ENCODE assay signal across 8 cellular contexts in the genomic region with DNA sequence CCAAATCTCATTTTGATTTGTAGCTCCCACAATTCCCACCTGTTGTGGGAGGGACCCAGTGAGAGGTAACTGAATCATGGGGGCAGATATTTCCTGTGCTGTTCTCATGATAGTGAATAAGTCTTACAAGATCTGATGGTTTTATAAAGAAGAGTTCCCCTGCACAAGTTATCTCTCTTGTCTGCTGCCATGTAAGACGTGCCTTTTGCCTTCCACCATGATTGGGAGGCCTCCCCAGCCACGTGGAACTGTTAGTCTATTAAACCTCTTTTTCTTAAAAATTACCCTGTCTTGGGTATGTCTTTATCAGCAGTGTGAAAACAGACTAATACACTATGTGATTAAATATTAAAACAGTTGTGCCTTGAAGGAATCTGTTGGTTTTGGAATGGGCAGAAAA. TPM values are rescaled to one million over a fixed set of nuclear protein-coding genes. Genes with fewer than 3 reads are reported as not detected.
A peak's percentile ranks its signal among the peaks of the same experiment; 100 is the strongest.
DNase-seq lines count a peak whose midpoint lies in the region; ATAC-seq, FAIRE-seq and TF ChIP-seq lines count a peak whose summit lies in the region.
"Not testable (repeated sequence)": the region's sequence is repeated elsewhere in the genome, so short reads cannot be mapped to it uniquely, and the experiment has no call there.

No MANE protein-coding gene starts in this region.

- H3K79me2 ChIP-seq in DND-41 (ENCODE audit: insufficient read depth, low read length) (peaks cover 89% of the 10 kb centered on the region), OCI-LY7 (ENCODE audit: insufficient read depth, low read depth, low read length) (peaks cover 94% of the 10 kb centered on the region), K562 (ENCODE audit: control insufficient read depth, insufficient read depth, low read length) (peaks cover 97% of the 10 kb centered on the region)

- H3K9ac ChIP-seq in DND-41 (ENCODE audit: low read depth, low read length); K562 (ENCODE audit: insufficient read depth in 1 of 2, low read depth in 2 of 2, low read length in 2 of 2): not testable (repeated sequence)

- not testable (repeated sequence) for H3K9me1 ChIP-seq in K562 (ENCODE audit: control insufficient read depth, insufficient read depth, low read length)

- peak overlapping the region; percentile 64 for H3K4me3 Mint-ChIP-seq in activated CD4-positive, alpha-beta T cell treated with anti-CD3 and anti-CD28 coated beads, Interleukin-2, amount 10 ng/mL, durations not matched to agents 24 days and 14 days
- H3K4me3 Mint-ChIP-seq in activated T-helper 17 cell treated with anti-CD3 and anti-CD28 coated beads, Interleukin-2, amount 50 U/mL, for 72 hours, result peak overlapping the region; percentile 95
- H3K4me3 Mint-ChIP-seq in glutamatergic neuron (ENCODE audit: unreplicated experiment) (peak overlapping the region; percentile 55), neural crest cell (peak overlapping the region; percentile 62), type B pancreatic cell (peak overlapping the region; percentile 21)

- WGBS in K562 (ENCODE audit: insufficient coverage, low coverage, missing lambda C conversion rate), result 14% methylated on average over 2 of the region's 2 CpGs

- H3K27ac Mint-ChIP-seq in activated CD4-positive, alpha-beta T cell treated with anti-CD3 and anti-CD28 coated beads, Interleukin-2, amount 10 ng/mL, durations not matched to agents 24 days and 14 days; glutamatergic neuron (ENCODE audit: unreplicated experiment); neural crest cell (ENCODE audit: unreplicated experiment); type B pancreatic cell: not testable (repeated sequence)
- peak overlapping the region; percentile 13 for H3K27ac Mint-ChIP-seq in activated T-helper 17 cell treated with anti-CD3 and anti-CD28 coated beads, Interleukin-2, amount 50 U/mL, for 72 hours

- not testable (repeated sequence) for TF ChIP-seq POLR2A in K562 (conservative IDR thresholded peaks at IDR 0.05)

- not testable (repeated sequence) for H3K9me2 ChIP-seq in OCI-LY7 (ENCODE audit: insufficient read depth, low read length)

- not testable (repeated sequence) for H3K27ac ChIP-seq in DND-41 (ENCODE audit: low read length); OCI-LY7 (ENCODE audit: low read depth, low read length, poor library complexity, severe bottlenecking)
- peak overlapping the region; percentile 25; the same call in 2 of the 3 replicates for H3K27ac ChIP-seq in K562 (ENCODE audit: extremely low read depth, low read depth, low read length)

- H3K27me3 Mint-ChIP-seq in activated CD4-positive, alpha-beta T cell treated with anti-CD3 and anti-CD28 coated beads, Interleukin-2, amount 10 ng/mL, durations not matched to agents 24 days and 14 days; activated T-helper 17 cell treated with anti-CD3 and anti-CD28 coated beads, Interleukin-2, amount 50 U/mL, for 72 hours; neural crest cell (ENCODE audit: low read depth); type B pancreatic cell: not testable (repeated sequence)
- H3K27me3 Mint-ChIP-seq in glutamatergic neuron (ENCODE audit: unreplicated experiment), result peaks cover 11% of the 10 kb centered on the region

- CTCF ChIA-PET in OCI-LY7 (lab: Charles Lee; ENCODE audit: unreplicated experiment), result interaction anchor here (1.0 kb wide), 1 partner anchor 20 kb away, joined by 3 read pairs; no protein-coding TSS in a partner anchor
- CTCF ChIA-PET in K562 (lab: Yijun Ruan, JAX; ENCODE audit: low intra/inter-chr PET ratio), result not testable (repeated sequence)

- H3K4me2 ChIP-seq in DND-41 (ENCODE audit: insufficient read depth, low read length) (peak overlapping the region; percentile 85; the same call in 1 of the 2 replicates), OCI-LY7 (ENCODE audit: low read length) (peak overlapping the region; percentile 29; the same call in 1 of the 2 replicates), K562 (ENCODE audit: insufficient read depth, low read length) (peak overlapping the region; percentile 43)

- not testable (repeated sequence) for H3K27me3 ChIP-seq in DND-41 (ENCODE audit: insufficient read depth, low read length, poor library complexity); K562 (ENCODE audit: control insufficient read depth in 2 of 2, insufficient read depth in 2 of 2, low read length in 2 of 2)

- not testable (repeated sequence) for TF ChIP-seq RAD21 in K562 (CRISPR knock-in tag; conservative IDR thresholded peaks at IDR 0.05 in 1 of 2, IDR thresholded peaks at IDR 0.05 in 1 of 2)

- peaks cover 45% of the 10 kb centered on the region for H3K36me3 ChIP-seq in DND-41 (ENCODE audit: insufficient read depth, low read length)
- peaks cover 63% of the 10 kb centered on the region for H3K36me3 ChIP-seq in OCI-LY7 (ENCODE audit: insufficient read depth, low read length)
- peaks cover 67% of the 10 kb centered on the region for H3K36me3 ChIP-seq in K562 (ENCODE audit: control insufficient read depth, insufficient read depth, low read length)

- not testable (repeated sequence) for DNase-seq in DND-41; OCI-LY7 (ENCODE audit: low spot score); activated CD4-positive, alpha-beta T cell treated with anti-CD3 and anti-CD28 coated beads, Interleukin-2, amount 10 ng/mL, durations not matched to agents 24 days and 14 days; K562 (ENCODE audit: extremely low read depth in 1 of 4, low spot score in 3 of 4); glutamatergic neuron; neural crest cell (ENCODE audit: low read depth, low spot score); type B pancreatic cell (ENCODE audit: extremely low spot score, unreplicated experiment)

- TF ChIP-seq EP300 in K562 (IDR thresholded peaks at IDR 0.05; ENCODE audit: low read length), result not testable (repeated sequence)

- not testable (repeated sequence) for ATAC-seq in DND-41 (ENCODE audit: insufficient read depth, low read depth); activated T-helper 17 cell treated with anti-CD3 and anti-CD28 coated beads, Interleukin-2, amount 50 U/mL, for 72 hours (replicated peaks); K562

- not testable (repeated sequence) for TF ChIP-seq CTCF in DND-41 (IDR thresholded peaks at IDR 0.05; ENCODE audit: borderline replicate concordance, extremely low read depth, low read length, poor library complexity, severe bottlenecking); OCI-LY7 (conservative IDR thresholded peaks at IDR 0.05; ENCODE audit: low read length); K562 (IDR thresholded peaks at IDR 0.05 in 2 of 3, conservative IDR thresholded peaks at IDR 0.05 in 1 of 3; ENCODE audit: insufficient read depth in 2 of 3, low read depth in 1 of 3, low read length in 3 of 3); glutamatergic neuron (IDR thresholded peaks at IDR 0.05; ENCODE audit: partially characterized antibody, unreplicated experiment); neural crest cell (conservative IDR thresholded peaks at IDR 0.05); type B pancreatic cell (conservative IDR thresholded peaks at IDR 0.05)

- H3K4me3 ChIP-seq in DND-41 (ENCODE audit: low read depth in 1 of 2, low read length in 2 of 2), result peak overlapping the region in 1 of 2 experiments; percentile 83; a peak in 1 of 4 replicates
- H3K4me3 ChIP-seq in OCI-LY7 (ENCODE audit: low read depth, low read length, poor library complexity, severe bottlenecking), result not testable (repeated sequence)
- 0 out of 2 replicates have a peak overlapping the region, but pooled peaks have one; percentile 1 for H3K4me3 ChIP-seq in K562

- not testable (repeated sequence) for H3K9me3 ChIP-seq in DND-41 (ENCODE audit: insufficient read depth, low read length, severe bottlenecking); OCI-LY7 (ENCODE audit: low read length); K562 (replicated peaks; ENCODE audit: control insufficient read depth, insufficient read depth, low read depth, low read length)

- H3K9me3 Mint-ChIP-seq in activated CD4-positive, alpha-beta T cell treated with anti-CD3 and anti-CD28 coated beads, Interleukin-2, amount 10 ng/mL, durations not matched to agents 24 days and 14 days; activated T-helper 17 cell treated with anti-CD3 and anti-CD28 coated beads, Interleukin-2, amount 50 U/mL, for 72 hours; glutamatergic neuron (ENCODE audit: unreplicated experiment); neural crest cell; type B pancreatic cell: not testable (repeated sequence)

- H3K4me1 ChIP-seq in DND-41 (ENCODE audit: insufficient read depth, low read length), result peaks cover 54% of the 10 kb centered on the region
- peaks cover 22% of the 10 kb centered on the region for H3K4me1 ChIP-seq in OCI-LY7 (ENCODE audit: insufficient read depth, low read length, poor library complexity, severe bottlenecking)
- not testable (repeated sequence) for H3K4me1 ChIP-seq in K562 (replicated peaks in 1 of 2; ENCODE audit: control insufficient read depth in 2 of 2, insufficient read depth in 2 of 2, low read length in 2 of 2)

- BruUV-seq in OCI-LY7 (replicated peaks; lab: Mats Ljungman, UMichigan); K562 (replicated peaks; lab: Mats Ljungman, UMichigan): not testable (repeated sequence)

- not testable (repeated sequence) for H2AFZ ChIP-seq in DND-41 (ENCODE audit: low read depth, low read length); OCI-LY7 (ENCODE audit: low read length); K562 (ENCODE audit: low read depth, low read length)

- not testable (repeated sequence) for FAIRE-seq in K562 (lab: Jason Lieb, UNC)

- H4K20me1 ChIP-seq in DND-41 (ENCODE audit: insufficient read depth, low read length), result peaks cover 39% of the 10 kb centered on the region
- peaks cover 13% of the 10 kb centered on the region; the same call in 1 of the 2 replicates for H4K20me1 ChIP-seq in OCI-LY7 (ENCODE audit: insufficient read depth, low read length)
- H4K20me1 ChIP-seq in K562 (replicated peaks; ENCODE audit: control insufficient read depth, insufficient read depth, low read length), result not testable (repeated sequence)

- POLR2A ChIA-PET in OCI-LY7 (lab: Charles Lee), result interaction anchor here (1.6 to 4.8 kb wide), 4 partner anchors 14 to 315 kb away, joined by 5 to 40 read pairs (median 6); a partner anchor contains a TSS
- POLR2A ChIA-PET in K562 (lab: Yijun Ruan, JAX), result interaction anchor here (3.5 kb wide), 1 partner anchor 15 kb away, joined by 37 read pairs; a partner anchor contains a TSS

- peaks cover 36% of the 10 kb centered on the region for H3K4me1 Mint-ChIP-seq in activated CD4-positive, alpha-beta T cell treated with anti-CD3 and anti-CD28 coated beads, Interleukin-2, amount 10 ng/mL, durations not matched to agents 24 days and 14 days
- H3K4me1 Mint-ChIP-seq in activated T-helper 17 cell treated with anti-CD3 and anti-CD28 coated beads, Interleukin-2, amount 50 U/mL, for 72 hours, result peaks cover 26% of the 10 kb centered on the region
- peaks cover 17% of the 10 kb centered on the region for H3K4me1 Mint-ChIP-seq in glutamatergic neuron (ENCODE audit: low read depth, unreplicated experiment)
- H3K4me1 Mint-ChIP-seq in neural crest cell, result peaks cover 35% of the 10 kb centered on the region
- peaks cover 26% of the 10 kb centered on the region for H3K4me1 Mint-ChIP-seq in type B pancreatic cell (ENCODE audit: unreplicated experiment)

- in situ Hi-C loops in K562 (cut with MboI), result loop anchor here (25.0 kb wide), 2 partner anchors 1513 to 1587 kb away; a partner anchor contains a TSS

- peaks cover 46% of the 10 kb centered on the region for H3K36me3 Mint-ChIP-seq in activated CD4-positive, alpha-beta T cell treated with anti-CD3 and anti-CD28 coated beads, Interleukin-2, amount 10 ng/mL, durations not matched to agents 24 days and 14 days (ENCODE audit: low read depth)
- peaks cover 83% of the 10 kb centered on the region for H3K36me3 Mint-ChIP-seq in activated T-helper 17 cell treated with anti-CD3 and anti-CD28 coated beads, Interleukin-2, amount 50 U/mL, for 72 hours (ENCODE audit: low read depth)
- not testable (repeated sequence) for H3K36me3 Mint-ChIP-seq in glutamatergic neuron (ENCODE audit: unreplicated experiment); neural crest cell (ENCODE audit: low read depth); type B pancreatic cell

- intact Hi-C loops in OCI-LY7 (cut with micrococcal nuclease; ENCODE audit: unreplicated experiment); activated CD4-positive, alpha-beta T cell treated with anti-CD3 and anti-CD28 coated beads, Interleukin-2, amount 10 ng/mL, durations not matched to agents 24 days and 14 days (cut with micrococcal nuclease); K562 (cut with micrococcal nuclease): not testable (repeated sequence)

RNA-seq across cellular contexts. Expression of a gene that starts 3.0 kb away (rescaled TPM):
- total RNA-seq in OCI-LY7 (2014; rRNA removed; shearing (Covaris generic)), result 10.4 and 11.0 TPM in 2 replicates
- total RNA-seq in OCI-LY7 (2022) (14.0 and 19.2 TPM in 2 replicates), K562 (2014; rRNA removed) (26.7 and 29.6 TPM in 2 replicates), K562 (2014; rRNA removed; fragmentation: Illumina TruSeq; extraction: Trizol) (34.0 and 34.8 TPM in 2 replicates), K562 (2015; rRNA removed; fragmentation: Illumina TruSeq; extraction: Trizol) (27.3 and 32.3 TPM in 2 replicates), K562 (2021) (31.6 and 33.1 TPM in 2 replicates), glutamatergic neuron (ENCODE audit: unreplicated experiment) (31.4 TPM), neural crest cell (22.5 and 23.2 TPM in 2 replicates), type B pancreatic cell (ENCODE audit: low replicate concordance) (17.3 and 18.8 TPM in 2 replicates)
- total RNA-seq in activated CD4-positive, alpha-beta T cell treated with anti-CD3 and anti-CD28 coated beads, Interleukin-2, amount 10 ng/mL, durations not matched to agents 24 days and 14 days, result 20.6 and 21.3 TPM in 2 replicates
- total RNA-seq in activated T-helper 17 cell treated with anti-CD3 and anti-CD28 coated beads, Interleukin-2, amount 50 U/mL, for 72 hours, result 10 to 100 TPM; 15.4 to 22.4 TPM
- 28.0 and 73.8 TPM in 2 replicates for total RNA-seq in K562 (2011; cell fraction: chromatin; rRNA removed; ENCODE audit: low replicate concordance)
- 11.5 and 18.9 TPM in 2 replicates for total RNA-seq in K562 (2011; cell fraction: nucleolus; rRNA removed)
- 32.5 and 44.7 TPM in 2 replicates for total RNA-seq in K562 (2011; cell fraction: nucleoplasm; rRNA removed)
- polyA plus RNA-seq in K562 (2011; rRNA removed) (21.7 and 30.2 TPM in 2 replicates), K562 (2014; fragmentation: Illumina TruSeq; extraction: Trizol) (23.3 and 31.1 TPM in 2 replicates), K562 (2014; fragmentation: Nextera tagmentation; extraction: Ambion mirVana) (10 to 100 TPM; 10.7 to 13.7 TPM), K562 (2014; rRNA removed) (25.0 and 29.2 TPM in 2 replicates)
- polyA plus RNA-seq in K562 (2011; cell fraction: cytosol; rRNA removed), result 4.4 and 6.5 TPM in 2 replicates
- polyA plus RNA-seq in K562 (2011; cell fraction: nucleus; rRNA removed), result 18.8 and 19.6 TPM in 2 replicates
- polyA plus RNA-seq in K562 (2012), result 22.0 and 22.6 TPM in 2 replicates
- 34.4 and 42.3 TPM in 2 replicates for polyA minus RNA-seq in K562 (2011; rRNA and poly(A)+ RNA removed)
- polyA minus RNA-seq in K562 (2011; cell fraction: cytosol; rRNA and poly(A)+ RNA removed), result 5.6 and 10.9 TPM in 2 replicates
- polyA minus RNA-seq in K562 (2011; cell fraction: nucleus; rRNA and poly(A)+ RNA removed), result 43.5 and 72.9 TPM in 2 replicates

RNA-seq across cellular contexts. Expression of a gene that starts 16.7 kb away (rescaled TPM):
- total RNA-seq in OCI-LY7 (2014; rRNA removed; shearing (Covaris generic)), result 47.8 and 53.2 TPM in 2 replicates
- total RNA-seq in OCI-LY7 (2022) (68.0 and 73.8 TPM in 2 replicates), K562 (2014; rRNA removed) (40.0 and 42.5 TPM in 2 replicates), K562 (2014; rRNA removed; fragmentation: Illumina TruSeq; extraction: Trizol) (82.7 and 89.7 TPM in 2 replicates), K562 (2015; rRNA removed; fragmentation: Illumina TruSeq; extraction: Trizol) (78.2 and 84.3 TPM in 2 replicates), K562 (2021) (62.9 and 64.6 TPM in 2 replicates), glutamatergic neuron (ENCODE audit: unreplicated experiment) (6.2 TPM), neural crest cell (56.3 TPM in 2 replicates), type B pancreatic cell (ENCODE audit: low replicate concordance) (10.7 and 29.6 TPM in 2 replicates)
- 34.9 and 36.4 TPM in 2 replicates for total RNA-seq in activated CD4-positive, alpha-beta T cell treated with anti-CD3 and anti-CD28 coated beads, Interleukin-2, amount 10 ng/mL, durations not matched to agents 24 days and 14 days
- 10 to 100 TPM; 39.7 to 41.4 TPM for total RNA-seq in activated T-helper 17 cell treated with anti-CD3 and anti-CD28 coated beads, Interleukin-2, amount 50 U/mL, for 72 hours
- 19.7 and 69.6 TPM in 2 replicates for total RNA-seq in K562 (2011; cell fraction: chromatin; rRNA removed; ENCODE audit: low replicate concordance)
- total RNA-seq in K562 (2011; cell fraction: nucleolus; rRNA removed), result 13.0 and 18.7 TPM in 2 replicates
- 31.2 and 38.1 TPM in 2 replicates for total RNA-seq in K562 (2011; cell fraction: nucleoplasm; rRNA removed)
- polyA plus RNA-seq in K562 (2011; rRNA removed) (52.1 and 89.3 TPM in 2 replicates), K562 (2014; fragmentation: Illumina TruSeq; extraction: Trizol) (70.7 and 84.0 TPM in 2 replicates), K562 (2014; fragmentation: Nextera tagmentation; extraction: Ambion mirVana) (10 to 100 TPM; 17.8 to 18.4 TPM), K562 (2014; rRNA removed) (56.8 and 59.1 TPM in 2 replicates)
- polyA plus RNA-seq in K562 (2011; cell fraction: cytosol; rRNA removed), result 19.4 and 26.4 TPM in 2 replicates
- polyA plus RNA-seq in K562 (2011; cell fraction: nucleus; rRNA removed), result 23.1 and 33.3 TPM in 2 replicates
- 42.7 and 53.9 TPM in 2 replicates for polyA plus RNA-seq in K562 (2012)
- polyA minus RNA-seq in K562 (2011; rRNA and poly(A)+ RNA removed), result 70.0 and 71.7 TPM in 2 replicates
- 17.7 and 28.9 TPM in 2 replicates for polyA minus RNA-seq in K562 (2011; cell fraction: cytosol; rRNA and poly(A)+ RNA removed)
- polyA minus RNA-seq in K562 (2011; cell fraction: nucleus; rRNA and poly(A)+ RNA removed), result 28.7 and 48.5 TPM in 2 replicates

Comparison
In these comparisons a context has a peak if more than half of its experiments do, and no peak if none do; other contexts are left out.
1. H3K4me2 ChIP-seq: peak in every context shown above with its lines; median percentile 85 in DND-41; 43 in K562; 29 in OCI-LY7.
2. H3K4me3 Mint-ChIP-seq: peak in every context shown above with its lines; median percentile 95 in activated T-helper 17 cell treated with anti-CD3 and anti-CD28 coated beads, Interleukin-2, amount 50 U/mL, for 72 hours; 64 in activated CD4-positive, alpha-beta T cell treated with anti-CD3 and anti-CD28 coated beads, Interleukin-2, amount 10 ng/mL, durations not matched to agents 24 days and 14 days; 62 in neural crest cell; 55 in glutamatergic neuron; 21 in type B pancreatic cell.